Comparison of ENCODE assay signal across 23 cellular contexts in genomic region chr3:136716629-136717028, GRCh38.
"Had no signal": no experiment of that assay in that cellular context is flagged by ENCODE, and none has a peak within 500 bp of the region (broad histone marks: within the 10 kb centered on the region; RNA-seq: fewer than 3 reads in every experiment).

No MANE protein-coding gene starts in this region.

- H3K36me3 ChIP-seq: colonic mucosa, lower lobe of right lung, transverse colon, vagina had no signal

- H3K27ac ChIP-seq: ascending aorta, colonic mucosa, lower lobe of right lung, spleen, transverse colon, vagina had no signal

- ATAC-seq: activated CD4-positive, alpha-beta T cell treated with anti-CD3 and anti-CD28 coated beads for 36 hours; lower lobe of right lung; stimulated activated memory B cell treated with anti-CD40 and anti-IgM and Interleukin-4, amounts not matched to agents 10 μg/mL and 1 μg/mL and 100 μg/mL, for 72 hours had no signal

- H3K4me1 Mint-ChIP-seq: nephron had no signal

- FAIRE-seq: keratinocyte, TTC549 had no signal

- H3K27me3 Mint-ChIP-seq: activated CD4-positive, alpha-beta T cell treated with anti-CD3 and anti-CD28 coated beads for 36 hours; central memory CD8-positive, alpha-beta T cell; stimulated activated memory B cell treated with anti-CD40 and anti-IgM and Interleukin-4, amounts not matched to agents 10 μg/mL and 1 μg/mL and 100 μg/mL, for 72 hours had no signal

- DNase-seq: activated CD4-positive, alpha-beta T cell treated with anti-CD3 and anti-CD28 coated beads for 36 hours; activated CD8-positive, alpha-beta memory T cell treated with anti-CD3 and anti-CD28 coated beads for 24 hours; activated CD8-positive, alpha-beta memory T cell treated with anti-CD3 and anti-CD28 coated beads, Interleukin-2, amount 50 U/mL, for 48 hours; activated naive CD4-positive, alpha-beta T cell; colonic mucosa; erythroblast; foreskin melanocyte; glutamatergic neuron; hippocampal formation; lower lobe of right lung; nucleus accumbens; posterior cingulate gyrus; spleen; stimulated activated CD4-positive, alpha-beta T cell treated with anti-CD3 and anti-CD28 coated beads, Interleukin-4, amount 100 ng/mL, for 4 hours; substantia nigra; transverse colon had no signal

- H3K4me1 ChIP-seq: colonic mucosa had no signal

- H3K4me3 Mint-ChIP-seq: activated CD4-positive, alpha-beta T cell treated with anti-CD3 and anti-CD28 coated beads for 36 hours; central memory CD8-positive, alpha-beta T cell; nephron; stimulated activated memory B cell treated with anti-CD40 and anti-IgM and Interleukin-4, amounts not matched to agents 10 μg/mL and 1 μg/mL and 100 μg/mL, for 72 hours had no signal

- H3K9me3 ChIP-seq: ascending aorta, colonic mucosa, lower lobe of right lung, spleen, transverse colon, vagina had no signal

- H3K4me3 ChIP-seq: ascending aorta, colonic mucosa, lower lobe of right lung, spleen, transverse colon, vagina had no signal

- H3K27ac Mint-ChIP-seq: activated CD4-positive, alpha-beta T cell treated with anti-CD3 and anti-CD28 coated beads for 36 hours; nephron; stimulated activated memory B cell treated with anti-CD40 and anti-IgM and Interleukin-4, amounts not matched to agents 10 μg/mL and 1 μg/mL and 100 μg/mL, for 72 hours had no signal

- H3K9me3 Mint-ChIP-seq: central memory CD8-positive, alpha-beta T cell; stimulated activated memory B cell treated with anti-CD40 and anti-IgM and Interleukin-4, amounts not matched to agents 10 μg/mL and 1 μg/mL and 100 μg/mL, for 72 hours had no signal

- H3K27me3 ChIP-seq: ascending aorta, colonic mucosa, spleen, transverse colon, vagina had no signal
